ENCODE assay signal across 24 cellular contexts in the genomic region with DNA sequence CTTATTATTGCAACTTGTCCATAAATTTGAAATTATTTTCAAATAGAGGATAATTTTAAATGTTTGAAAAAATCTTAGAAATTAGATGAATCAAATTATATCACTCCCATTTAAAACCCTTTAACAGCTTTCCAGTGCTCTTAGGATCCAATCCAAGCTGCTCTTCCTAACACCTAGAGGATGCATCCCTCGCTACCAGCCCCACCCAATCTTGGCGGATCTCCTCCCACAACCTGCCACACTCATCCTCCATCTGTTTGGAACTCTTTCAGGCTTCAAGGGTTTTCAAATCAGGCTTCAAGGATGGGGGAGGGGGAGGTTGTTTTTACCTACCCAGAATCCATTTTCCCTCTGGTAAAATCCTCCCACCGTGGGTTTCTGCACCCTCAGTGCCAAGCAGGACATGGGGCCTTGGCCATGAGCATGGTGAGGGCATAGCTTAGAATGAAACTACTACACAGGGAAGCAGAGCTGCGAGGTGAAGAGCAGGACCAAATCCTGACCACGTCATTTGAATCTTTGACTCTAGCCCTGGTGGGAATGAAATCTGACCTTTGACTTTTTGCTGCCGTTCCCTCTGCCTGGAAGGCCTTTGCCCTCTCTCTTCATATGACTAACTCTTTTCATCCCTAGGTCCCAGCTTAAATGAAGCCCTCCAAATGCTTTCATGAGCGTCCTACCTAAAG.
A peak's percentile ranks its signal among the peaks of the same experiment; 100 is the strongest.
DNase-seq lines count a peak whose midpoint lies in the region; ATAC-seq and TF ChIP-seq lines count a peak whose summit lies in the region.
"Had no signal": no experiment of that assay in that cellular context is flagged by ENCODE, and none has a peak within 500 bp of the region (broad histone marks: within the 10 kb centered on the region; RNA-seq: fewer than 3 reads in every experiment).

No MANE protein-coding gene starts in this region.

- H3K4me3 ChIP-seq in gastrocnemius medialis (no peak overlapping the region), heart right ventricle (no peak overlapping the region)
- H3K4me3 ChIP-seq: gastroesophageal sphincter, lung, MG63, prostate gland, SK-N-MC, transverse colon had no signal

- H3K9me3 ChIP-seq in gastrocnemius medialis (no peaks in the 10 kb centered on the region), heart right ventricle (peaks cover 0 to 7% (median 0%) of the 10 kb centered on the region in 11 donors)
- H3K9me3 ChIP-seq: gastroesophageal sphincter, MG63, prostate gland, transverse colon had no signal

- in situ Hi-C loops in gastrocnemius medialis (cut with MboI; ENCODE audit: low sequenced_read_pairs in 4 of 4), result no loop called here

- no peak for TF ChIP-seq POLR2A in gastrocnemius medialis (IDR thresholded peaks at IDR 0.05)

- 79 to 89% methylated on average over 7 of the region's 7 CpGs for WGBS in heart right ventricle, 2 donors

- ATAC-seq in left lobe of liver (peak; percentile 96), gastrocnemius medialis (no peak), heart right ventricle (no peak)
- ATAC-seq: esophagus mucosa, gastroesophageal sphincter had no signal

- no peaks in the 10 kb centered on the region for H3K27me3 ChIP-seq in gastrocnemius medialis
- no peaks in the 10 kb centered on the region for H3K27me3 ChIP-seq in heart right ventricle
- H3K27me3 ChIP-seq: gastroesophageal sphincter, MG63, transverse colon had no signal

- H3K4me1 ChIP-seq in gastrocnemius medialis (peaks cover 4 to 25% of the 10 kb centered on the region in 2 donors), heart right ventricle (peaks cover 0 to 6% (median 0%) of the 10 kb centered on the region in 9 donors)
- H3K4me1 ChIP-seq: gastroesophageal sphincter, prostate gland had no signal

- TF ChIP-seq CTCF in gastrocnemius medialis (IDR thresholded peaks at IDR 0.05 in 4 of 5, conservative IDR thresholded peaks at IDR 0.05 in 1 of 5) (no peak), heart right ventricle (IDR thresholded peaks at IDR 0.05) (no peak)

- intact Hi-C loops in gastrocnemius medialis (cut with DNase I; ENCODE audit: low total_unique reads), result no loop called here
- intact Hi-C loops in heart right ventricle (cut with DNase I), result no loop called here

- DNase-seq in DMS 273 (lab: John Stamatoyannopoulos, UW; ENCODE audit: unreplicated experiment) (peak; percentile 26), DMS 273 treated with DMSO at 0.1 percent for 48 hours (lab: John Stamatoyannopoulos, UW) (no peak), SW480 (ENCODE audit: low spot score) (peak; percentile 13), left lobe of liver (ENCODE audit: low spot score) (peak; percentile 56), gastrocnemius medialis (no peak), heart right ventricle (no peak), Kasumi-1 (lab: John Stamatoyannopoulos, UW) (no peak), SIG-M5 treated with dmso at 0.1 percent for 504 hours (lab: John Stamatoyannopoulos, UW; ENCODE audit: unreplicated experiment) (no peak)
- DNase-seq: 8988T; activated CD4-positive, alpha-beta T cell treated with anti-CD3 and anti-CD28 coated beads for 48 hours; activated naive CD4-positive, alpha-beta T cell; activated T-cell treated with anti-CD3 and anti-CD28 coated beads, Interleukin-2, amount 50 U/mL, for 48 hours; CD4-positive, alpha-beta memory T cell; effector memory CD4-positive, alpha-beta T cell; MG63; NCI-H1417; NCI-H526 treated with DMSO at 0.1 percent for 48 hours; transverse colon had no signal

- peak overlapping the region in 3 of 4 donors; percentile 24 to 48 (median 41) for H3K27ac ChIP-seq in gastrocnemius medialis
- H3K27ac ChIP-seq in heart right ventricle, result no peak overlapping the region
- H3K27ac ChIP-seq: prostate gland, RWPE1, SK-N-MC, transverse colon had no signal

- H3K36me3 ChIP-seq in gastrocnemius medialis (no peaks in the 10 kb centered on the region), heart right ventricle (no peaks in the 10 kb centered on the region)
- H3K36me3 ChIP-seq: gastroesophageal sphincter, MG63, prostate gland, transverse colon had no signal

Comparison
In these comparisons a context has a peak if more than half of its experiments do, and no peak if none do; other contexts are left out.
1. DNase-seq: peak in DMS 273 (single experiment), SW480 (single experiment) and left lobe of liver (single experiment); none in DMS 273 treated with DMSO at 0.1 percent for 48 hours (single experiment), gastrocnemius medialis (0 of 2), heart right ventricle (0 of 2), Kasumi-1 (0 of 2) and SIG-M5 treated with dmso at 0.1 percent for 504 hours (single experiment).
2. H3K27ac ChIP-seq: peak in gastrocnemius medialis (3 of 4); none in heart right ventricle (0 of 10).